Comparison of ENCODE assay signal across 8 cellular contexts in the genomic region with DNA sequence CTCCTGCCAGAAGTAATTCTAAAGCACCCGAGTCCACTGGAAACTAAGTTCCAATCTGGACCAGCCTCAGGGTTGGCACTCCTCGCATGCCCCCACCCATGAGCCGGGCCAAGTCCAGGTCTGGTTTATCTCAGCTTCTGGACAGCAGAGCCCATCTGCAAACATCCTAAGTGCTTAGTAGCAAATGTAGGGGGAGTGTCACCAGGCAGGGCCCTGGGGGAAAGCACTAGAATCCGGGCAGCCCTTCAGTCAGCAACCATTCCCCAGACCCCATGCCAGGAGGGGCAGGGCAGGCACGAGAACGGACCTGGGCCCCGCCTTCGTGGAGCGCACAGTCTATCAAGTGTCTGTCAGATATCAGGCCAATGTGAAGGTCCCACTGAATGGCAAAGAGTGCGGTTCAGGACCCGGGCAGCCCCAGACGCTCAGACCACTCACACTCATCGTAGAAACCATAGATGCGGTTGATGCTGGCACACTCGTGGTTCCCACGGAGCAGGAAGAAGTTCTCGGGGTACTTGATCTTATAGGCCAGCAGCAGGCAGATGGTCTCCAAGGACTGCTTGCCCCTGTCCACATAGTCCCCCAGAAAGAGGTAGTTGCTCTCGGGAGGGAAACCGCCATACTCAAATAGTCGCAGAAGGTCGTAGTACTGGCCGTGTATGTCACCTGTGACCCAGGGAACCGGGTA. TPM values are rescaled to one million over a fixed set of nuclear protein-coding genes. Genes with fewer than 3 reads are reported as not detected.
DNase-seq lines count a peak whose midpoint lies in the region; ATAC-seq and TF ChIP-seq lines count a peak whose summit lies in the region.

No MANE protein-coding gene starts in this region.

- H3K27me3 Mint-ChIP-seq in central memory CD8-positive, alpha-beta T cell = no peaks in the 10 kb centered on the region

- no peak for ATAC-seq in central memory CD8-positive, alpha-beta T cell (replicated peaks; ENCODE audit: extremely low read depth, poor library complexity, severe bottlenecking)
- ATAC-seq in GM21526 (IDR thresholded peaks at IDR 0.05; ENCODE audit: low FRiP score, unreplicated experiment) = no peak

- TF ChIP-seq CTCF in 22Rv1 (IDR thresholded peaks at IDR 0.05) (no peak), LNCaP clone FGC (IDR thresholded peaks at IDR 0.05; ENCODE audit: control insufficient read depth, extremely low read depth, insufficient read depth) (no peak)

- peaks cover 43% of the 10 kb centered on the region for H3K36me3 Mint-ChIP-seq in central memory CD8-positive, alpha-beta T cell (ENCODE audit: insufficient read depth)

- peak overlapping the region; percentile 96 for H3K27ac ChIP-seq in 22Rv1

- H3K4me3 Mint-ChIP-seq in central memory CD8-positive, alpha-beta T cell = peak overlapping the region; percentile 87

- H3K27ac Mint-ChIP-seq in central memory CD8-positive, alpha-beta T cell (ENCODE audit: low read depth) = no peak overlapping the region

- H3K9me3 Mint-ChIP-seq in central memory CD8-positive, alpha-beta T cell = no peaks in the 10 kb centered on the region

- DNase-seq in LNCaP clone FGC (ENCODE audit: low read depth) = no peak
- DNase-seq in central memory CD8-positive, alpha-beta T cell (ENCODE audit: low spot score in 2 of 2) = no peak
- DNase-seq in NCI-H1092 treated with DMSO at 0.1 percent for 48 hours (lab: John Stamatoyannopoulos, UW) = no peak
- DNase-seq in SKM-1 treated with dmso at 0.1 percent for 144 hours (lab: John Stamatoyannopoulos, UW; ENCODE audit: unreplicated experiment) = no peak
- DNase-seq in NCI-H2171 (lab: John Stamatoyannopoulos, UW) = no peak

- peaks cover 83% of the 10 kb centered on the region for H3K4me1 ChIP-seq in mononuclear cell (ENCODE audit: insufficient read depth, low read length)

- H3K4me1 Mint-ChIP-seq in central memory CD8-positive, alpha-beta T cell = peaks cover 46% of the 10 kb centered on the region

- no peaks in the 10 kb centered on the region for H3K9me3 ChIP-seq in mononuclear cell (ENCODE audit: low read depth, low read length)

- H3K4me3 ChIP-seq in LNCaP clone FGC (ENCODE audit: low read depth, low read length) (peak overlapping the region; percentile 97), mononuclear cell (ENCODE audit: low read length) (peak overlapping the region; percentile 86)

- no peaks in the 10 kb centered on the region for H3K27me3 ChIP-seq in mononuclear cell (ENCODE audit: insufficient read depth, low read length)

RNA-seq across cellular contexts. Expression of a gene that starts 1.3 kb away (rescaled TPM):
- total RNA-seq in mononuclear cell = 126 TPM

RNA-seq across cellular contexts. Expression of a gene that starts 3.5 kb away (rescaled TPM):
- total RNA-seq in mononuclear cell = 51.6 TPM

RNA-seq across cellular contexts. Expression of a gene that starts 8.6 kb away (rescaled TPM):
- 7.8 TPM for total RNA-seq in mononuclear cell

RNA-seq across cellular contexts. Expression of a gene that starts 15.1 kb away (rescaled TPM):
- total RNA-seq in mononuclear cell = 3.3 TPM

RNA-seq across cellular contexts. Expression of a gene that starts 27.0 kb away (rescaled TPM):
- total RNA-seq in mononuclear cell = 11.0 TPM
